11 cellular contexts compared by ENCODE assay signal in the genomic region with DNA sequence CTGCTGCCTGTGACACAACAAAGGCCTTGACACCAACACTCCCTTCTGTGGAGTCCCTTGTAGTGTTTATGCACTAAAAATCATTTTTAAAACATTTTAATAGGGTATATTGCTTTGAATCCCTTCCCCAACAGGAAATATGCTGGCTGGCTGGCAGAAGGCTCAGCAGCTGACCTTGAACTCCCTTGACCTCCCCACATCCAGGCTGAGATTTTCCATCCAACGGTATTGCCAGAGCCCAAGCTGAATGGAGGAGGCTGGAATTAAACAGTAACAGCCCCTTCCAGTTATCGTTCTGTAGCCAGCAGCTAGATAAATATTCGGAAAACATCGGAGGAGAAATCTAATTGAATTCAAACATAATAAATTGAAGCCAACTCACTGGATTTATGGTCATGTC. TPM values are rescaled to one million over a fixed set of nuclear protein-coding genes. Genes with fewer than 3 reads are reported as not detected.
"Had no signal": no experiment of that assay in that cellular context is flagged by ENCODE, and none has a peak within 500 bp of the region (broad histone marks: within the 10 kb centered on the region; RNA-seq: fewer than 3 reads in every experiment).

No MANE protein-coding gene starts in this region.

RNA-seq across cellular contexts. Expression of a gene that starts 44.0 kb away (rescaled TPM):
- total RNA-seq: cerebellum, dermis blood vessel endothelial cell, gastrocnemius medialis, mucosa of gallbladder had no signal
- polyA plus RNA-seq: naive thymus-derived CD4-positive, alpha-beta T cell had no signal

RNA-seq across cellular contexts. Expression of a gene that starts 46.2 kb away (rescaled TPM):
- total RNA-seq: dermis blood vessel endothelial cell; esophagus squamous epithelium; gastrocnemius medialis; glomerular endothelial cell; heart right ventricle; kidney epithelial cell; left ventricle myocardium superior; mononuclear cell; naive thymus-derived CD4-positive, alpha-beta T cell had no signal
- polyA plus RNA-seq: heart right ventricle; naive thymus-derived CD4-positive, alpha-beta T cell had no signal
